22 cellular contexts compared by ENCODE assay signal in the genomic region with DNA sequence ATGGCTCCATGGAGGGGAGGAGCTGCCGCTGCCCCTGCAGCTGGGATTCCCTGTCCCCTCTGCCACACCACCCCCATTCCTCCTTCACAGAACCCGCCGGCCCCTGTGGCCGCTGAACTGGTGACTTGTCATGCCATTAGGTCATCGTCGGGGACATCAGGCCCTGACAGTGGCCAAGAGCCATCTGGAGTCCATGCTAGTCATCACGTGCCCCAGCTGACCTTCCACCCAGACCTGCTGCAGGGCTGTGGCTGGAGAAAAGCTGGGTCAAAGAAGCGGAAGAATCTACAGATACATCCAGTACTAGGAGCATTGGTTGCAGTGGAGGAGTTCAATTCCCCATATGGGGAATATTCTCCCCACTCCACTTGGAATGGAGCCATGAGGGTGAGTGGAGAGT.
"Had no signal": no experiment of that assay in that cellular context is flagged by ENCODE, and none has a peak within 500 bp of the region (broad histone marks: within the 10 kb centered on the region; RNA-seq: fewer than 3 reads in every experiment).

No MANE protein-coding gene starts in this region.

- DNase-seq: activated B cell treated with CpG ODN at 0.5 μM for 24 hours; activated CD4-positive, alpha-beta memory T cell treated with anti-CD3 and anti-CD28 coated beads for 36 hours; activated CD4-positive, alpha-beta T cell treated with anti-CD3 and anti-CD28 coated beads, Interleukin-2, amount 10 ng/mL, durations not matched to agents 7 days and 5 days; activated CD8-positive, alpha-beta memory T cell treated with anti-CD3 and anti-CD28 coated beads, Interleukin-2, amount 50 U/mL, for 4 hours; activated gamma-delta T cell treated with Interleukin-2 at 50 U/mL for 16 hours; activated naive CD4-positive, alpha-beta T cell treated with anti-CD3 and anti-CD28 coated beads, Interleukin-2, amount 50 U/mL, for 16 hours; activated T-cell treated with anti-CD3 and anti-CD28 coated beads, Interleukin-2, amount 50 U/mL, for 72 hours; aorta; Kasumi-1; KBM-7; NCI-H1105 treated with DMSO at 0.1 percent for 48 hours; NCI-H1436 treated with DMSO at 0.1 percent for 48 hours; NCI-H187; NCI-H2081; NCI-H510A treated with DMSO at 0.1 percent for 48 hours; NCI-H69; PC-3; SIG-M5; T-helper 2 cell; T1000 had no signal

- H3K4me3 Mint-ChIP-seq: activated B cell treated with CpG ODN at 0.5 μM for 24 hours; activated CD4-positive, alpha-beta memory T cell treated with anti-CD3 and anti-CD28 coated beads for 36 hours; activated CD4-positive, alpha-beta T cell treated with anti-CD3 and anti-CD28 coated beads, Interleukin-2, amount 10 ng/mL, durations not matched to agents 7 days and 5 days; activated T-cell treated with anti-CD3 and anti-CD28 coated beads, Interleukin-2, amount 50 U/mL, for 72 hours; central memory CD8-positive, alpha-beta T cell had no signal

- H3K27ac Mint-ChIP-seq: activated B cell treated with CpG ODN at 0.5 μM for 24 hours; activated CD4-positive, alpha-beta memory T cell treated with anti-CD3 and anti-CD28 coated beads for 36 hours; activated CD4-positive, alpha-beta T cell treated with anti-CD3 and anti-CD28 coated beads, Interleukin-2, amount 10 ng/mL, durations not matched to agents 7 days and 5 days; activated T-cell treated with anti-CD3 and anti-CD28 coated beads, Interleukin-2, amount 50 U/mL, for 72 hours; activated T-helper 2 cell treated with anti-CD3 and anti-CD28 coated beads, Interferon-gamma antibody, Interleukin-2, Interleukin-4, amounts not matched to agents 10 μg/mL and 5 μg/mL and 100 μg/mL, durations not matched to agents 14 hours and 24 hours and 36 hours had no signal

- H3K27me3 Mint-ChIP-seq: activated B cell treated with CpG ODN at 0.5 μM for 24 hours; activated CD4-positive, alpha-beta T cell treated with anti-CD3 and anti-CD28 coated beads, Interleukin-2, amount 10 ng/mL, durations not matched to agents 7 days and 5 days had no signal

- ATAC-seq: activated T-cell treated with anti-CD3 and anti-CD28 coated beads, Interleukin-2, amount 50 U/mL, for 72 hours; PC-3 had no signal

- H3K36me3 Mint-ChIP-seq: activated CD4-positive, alpha-beta memory T cell treated with anti-CD3 and anti-CD28 coated beads for 36 hours had no signal

- H3K4me1 Mint-ChIP-seq: activated B cell treated with CpG ODN at 0.5 μM for 24 hours; activated CD4-positive, alpha-beta T cell treated with anti-CD3 and anti-CD28 coated beads, Interleukin-2, amount 10 ng/mL, durations not matched to agents 7 days and 5 days; central memory CD8-positive, alpha-beta T cell had no signal
